26 cellular contexts compared by ENCODE assay signal in the genomic region with DNA sequence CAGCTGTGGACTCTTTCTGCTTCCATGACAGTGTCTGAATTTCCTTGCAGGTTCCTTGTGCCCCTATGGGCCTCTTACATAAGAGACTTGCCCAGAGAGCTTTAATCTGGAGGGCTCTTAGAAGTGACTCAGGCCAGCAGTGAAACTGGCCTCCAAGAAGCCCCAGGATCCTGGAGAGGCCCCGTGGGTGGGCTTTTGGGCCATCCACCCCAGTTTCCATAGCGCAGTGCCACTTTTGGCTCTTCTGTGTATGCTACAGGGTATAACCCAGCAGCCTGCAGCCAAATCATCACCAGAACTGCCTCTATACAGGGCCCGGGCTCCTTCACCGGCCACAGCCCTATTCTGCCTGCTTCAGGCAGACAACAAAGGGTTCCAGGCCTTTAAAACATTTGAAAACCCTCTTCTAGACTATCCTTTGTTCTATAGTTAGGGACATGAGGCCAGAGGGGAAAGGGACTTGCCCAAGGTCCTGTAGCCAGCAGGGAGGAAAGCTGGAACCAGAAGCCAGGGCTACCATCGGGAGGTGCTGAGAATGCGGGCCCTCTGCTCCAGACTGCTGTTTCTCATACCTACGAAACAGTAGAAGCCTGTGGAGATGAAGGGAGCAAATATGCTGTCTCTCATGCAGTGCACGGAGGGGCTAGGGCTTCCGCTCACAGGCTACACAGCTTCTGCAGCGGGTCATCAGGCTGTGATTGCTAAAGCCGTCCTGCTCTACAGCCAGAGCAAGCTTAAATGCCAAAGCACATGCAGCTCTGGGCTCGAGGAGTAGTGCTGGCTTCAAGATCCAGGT. TPM values are rescaled to one million over a fixed set of nuclear protein-coding genes. Genes with fewer than 3 reads are reported as not detected.
A peak's percentile ranks its signal among the peaks of the same experiment; 100 is the strongest.
DNase-seq lines count a peak whose midpoint lies in the region; ATAC-seq, FAIRE-seq and TF ChIP-seq lines count a peak whose summit lies in the region.
"Had no signal": no experiment of that assay in that cellular context is flagged by ENCODE, and none has a peak within 500 bp of the region (broad histone marks: within the 10 kb centered on the region; RNA-seq: fewer than 3 reads in every experiment).

No MANE protein-coding gene starts in this region.

- H3K9me3 Mint-ChIP-seq in MCF 10A (ENCODE audit: unreplicated experiment) = no peaks in the 10 kb centered on the region
- no peaks in the 10 kb centered on the region for H3K9me3 Mint-ChIP-seq in activated T-helper 2 cell treated with anti-CD3 and anti-CD28 coated beads, Interferon-gamma antibody, Interleukin-2, Interleukin-4, amounts not matched to agents 10 μg/mL and 5 μg/mL and 100 μg/mL, durations not matched to agents 14 hours and 24 hours and 36 hours
- H3K9me3 Mint-ChIP-seq: central memory CD8-positive, alpha-beta T cell; natural killer cell; WTC11 had no signal

- H3K36me3 ChIP-seq in breast epithelium (no peaks in the 10 kb centered on the region), esophagus squamous epithelium (peaks cover 0 to 10% (median 0%) of the 10 kb centered on the region in 3 donors), trophoblast cell (ENCODE audit: control insufficient read depth in 1 of 2, insufficient read depth in 2 of 2, low read length in 2 of 2) (peaks cover 23 to 25% of the 10 kb centered on the region in 2 experiments), thyroid gland (no peaks in the 10 kb centered on the region), pancreas (no peaks in the 10 kb centered on the region)

- H3K4me1 Mint-ChIP-seq in MCF 10A (ENCODE audit: insufficient read depth, unreplicated experiment) = peaks cover 17% of the 10 kb centered on the region
- H3K4me1 Mint-ChIP-seq in activated T-helper 2 cell treated with anti-CD3 and anti-CD28 coated beads, Interferon-gamma antibody, Interleukin-2, Interleukin-4, amounts not matched to agents 10 μg/mL and 5 μg/mL and 100 μg/mL, durations not matched to agents 14 hours and 24 hours and 36 hours (ENCODE audit: low read depth) = no peaks in the 10 kb centered on the region
- H3K4me1 Mint-ChIP-seq: central memory CD8-positive, alpha-beta T cell; natural killer cell; WTC11 had no signal

- ATAC-seq in pancreas = no peak
- ATAC-seq: natural killer cell, WTC11 had no signal

- WGBS in esophagus squamous epithelium, 2 donors = 91 to 92% methylated on average over 2 to 9 of the region's 12 CpGs
- WGBS in trophoblast cell (ENCODE audit: extremely low coverage, insufficient coverage, insufficient read length) = no CpG with 5 or more reads among the region's 12 CpGs
- 86 to 87% methylated on average over 10 to 12 of the region's 12 CpGs for WGBS in thyroid gland, 2 donors
- 92% methylated on average over 12 of the region's 12 CpGs for WGBS in pancreas, 2 donors

- no peaks in the 10 kb centered on the region for H3K27me3 Mint-ChIP-seq in MCF 10A (ENCODE audit: insufficient read depth, unreplicated experiment)
- peaks cover 4% of the 10 kb centered on the region for H3K27me3 Mint-ChIP-seq in activated T-helper 2 cell treated with anti-CD3 and anti-CD28 coated beads, Interferon-gamma antibody, Interleukin-2, Interleukin-4, amounts not matched to agents 10 μg/mL and 5 μg/mL and 100 μg/mL, durations not matched to agents 14 hours and 24 hours and 36 hours (ENCODE audit: low read depth)

- H2BK5ac ChIP-seq in trophoblast cell (ENCODE audit: low read depth, low read length, poor library complexity) = no peak overlapping the region

- H3K79me2 ChIP-seq in trophoblast cell (ENCODE audit: control insufficient read depth, insufficient read depth, low read length, poor library complexity) = peaks cover 8% of the 10 kb centered on the region

- H3K4me3 Mint-ChIP-seq in MCF 10A (ENCODE audit: unreplicated experiment) = no peak overlapping the region
- no peak overlapping the region for H3K4me3 Mint-ChIP-seq in activated T-helper 2 cell treated with anti-CD3 and anti-CD28 coated beads, Interferon-gamma antibody, Interleukin-2, Interleukin-4, amounts not matched to agents 10 μg/mL and 5 μg/mL and 100 μg/mL, durations not matched to agents 14 hours and 24 hours and 36 hours (ENCODE audit: low read depth)
- H3K4me3 Mint-ChIP-seq: central memory CD8-positive, alpha-beta T cell; natural killer cell; WTC11 had no signal

- H3K27ac ChIP-seq in breast epithelium = peak overlapping the region; percentile 81 to 83
- H3K27ac ChIP-seq in esophagus squamous epithelium = peak overlapping the region; percentile 29 to 87 (median 74)
- H3K27ac ChIP-seq in trophoblast cell (ENCODE audit: low read depth, low read length) = peak overlapping the region; percentile 48
- H3K27ac ChIP-seq in thyroid gland = peak overlapping the region in 2 of 3 donors; percentile 83
- H3K27ac ChIP-seq in pancreas = no peak overlapping the region
- H3K27ac ChIP-seq: 22Rv1, C4-2B, SJSA1 had no signal

- CTCF ChIA-PET in MCF 10A (lab: Yijun Ruan, JAX) = interaction anchor here (0.9 to 16.1 kb wide), 4 partner anchors 15 to 23 kb away, joined by 3 to 147 read pairs (median 4); no protein-coding TSS in a partner anchor

- no peak overlapping the region for H3K23ac ChIP-seq in trophoblast cell (ENCODE audit: low read length)

- FAIRE-seq in pancreas (lab: Jason Lieb, UNC) = no peak
- FAIRE-seq: RCC 7860 had no signal

- intact Hi-C loops in breast epithelium (cut with DNase I; ENCODE audit: low total_unique reads) = no loop called here
- intact Hi-C loops in MCF 10A (cut with micrococcal nuclease) = no loop called here
- intact Hi-C loops in esophagus squamous epithelium (cut with DNase I) = no loop called here
- intact Hi-C loops in thyroid gland (cut with DNase I) = no loop called here
- intact Hi-C loops in pancreas (cut with DNase I) = no loop called here
- intact Hi-C loops in activated T-helper 2 cell treated with anti-CD3 and anti-CD28 coated beads, Interferon-gamma antibody, Interleukin-2, Interleukin-4, amounts not matched to agents 10 μg/mL and 5 μg/mL and 100 μg/mL, durations not matched to agents 14 hours and 24 hours and 36 hours (cut with micrococcal nuclease) = no loop called here

- H4K91ac ChIP-seq in trophoblast cell (ENCODE audit: low read depth, low read length) = peak overlapping the region; percentile 11

- no peak for DNase-seq in breast epithelium (ENCODE audit: low spot score in 2 of 2)
- no peak for DNase-seq in MCF 10A (ENCODE audit: unreplicated experiment)
- no peak for DNase-seq in esophagus squamous epithelium (lab: John Stamatoyannopoulos, UW)
- peak; percentile 90 to 95 for DNase-seq in trophoblast cell
- DNase-seq in thyroid gland = no peak
- DNase-seq in pancreas = no peak
- DNase-seq in NCI-H2171 treated with DMSO at 0.1 percent for 48 hours (lab: John Stamatoyannopoulos, UW) = no peak
- no peak for DNase-seq in activated T-helper 2 cell treated with anti-CD3 and anti-CD28 coated beads, Interferon-gamma antibody, Interleukin-2, Interleukin-4, amounts not matched to agents 10 μg/mL and 5 μg/mL and 100 μg/mL, durations not matched to agents 14 hours and 24 hours and 36 hours (ENCODE audit: low spot score)
- DNase-seq: activated CD4-positive, alpha-beta T cell treated with anti-CD3 and anti-CD28 coated beads, Interleukin-2, amount 50 U/mL, for 1 hour; activated naive CD4-positive, alpha-beta T cell treated with anti-CD3 and anti-CD28 coated beads, Interleukin-2, amount 50 U/mL, for 16 hours; Caco-2; DMS79 treated with DMSO at 0.1 percent for 48 hours; KG1; kidney glomerular epithelial cell; MM.1S; natural killer cell; NCI-H2029 treated with DMSO at 0.1 percent for 48 hours; NCI-H2227 treated with DMSO at 0.1 percent for 48 hours; NCI-H69; stimulated activated CD4-positive, alpha-beta T cell treated with anti-CD3 and anti-CD28 coated beads, Interleukin-2, amount 100 ng/mL, for 48 hours had no signal

- no peak overlapping the region for H3K9ac ChIP-seq in trophoblast cell (ENCODE audit: low read length)

- H3K4ac ChIP-seq in trophoblast cell (ENCODE audit: low read depth, low read length) = peak overlapping the region; percentile 17

- no peak overlapping the region for H2AK5ac ChIP-seq in trophoblast cell (ENCODE audit: low read length)

- no TSS peak for BruUV-seq in MCF 10A (replicated peaks; lab: Mats Ljungman, UMichigan)

- H2BK120ac ChIP-seq in trophoblast cell (ENCODE audit: insufficient read depth, low read length, poor library complexity) = no peak overlapping the region

- no peak overlapping the region for H3K4me2 ChIP-seq in trophoblast cell (ENCODE audit: low read length)

- H3K9me3 ChIP-seq in breast epithelium = no peaks in the 10 kb centered on the region
- H3K9me3 ChIP-seq in esophagus squamous epithelium = no peaks in the 10 kb centered on the region
- H3K9me3 ChIP-seq in trophoblast cell (ENCODE audit: insufficient read depth, low read depth, low read length) = peaks cover 2% of the 10 kb centered on the region
- no peaks in the 10 kb centered on the region for H3K9me3 ChIP-seq in thyroid gland
- no peaks in the 10 kb centered on the region for H3K9me3 ChIP-seq in pancreas
- H3K9me3 ChIP-seq: Caco-2, SJSA1 had no signal

- no peak overlapping the region for H4K12ac ChIP-seq in trophoblast cell (ENCODE audit: low read depth, low read length)

- H3K4me3 ChIP-seq in breast epithelium (no peak overlapping the region), esophagus squamous epithelium (no peak overlapping the region), trophoblast cell (ENCODE audit: low read depth, low read length) (no peak overlapping the region), thyroid gland (replicated peaks in 1 of 3) (no peak overlapping the region), pancreas (no peak overlapping the region)
- H3K4me3 ChIP-seq: SJSA1 had no signal

- no peaks in the 10 kb centered on the region for H3K27me3 ChIP-seq in breast epithelium
- H3K27me3 ChIP-seq in esophagus squamous epithelium = no peaks in the 10 kb centered on the region
- H3K27me3 ChIP-seq in trophoblast cell (ENCODE audit: insufficient read depth, low read length) = no peaks in the 10 kb centered on the region
- no peaks in the 10 kb centered on the region for H3K27me3 ChIP-seq in thyroid gland
- H3K27me3 ChIP-seq in pancreas = no peaks in the 10 kb centered on the region
- H3K27me3 ChIP-seq: SJSA1 had no signal

- H3K18ac ChIP-seq in trophoblast cell (ENCODE audit: low read length) = peak overlapping the region; percentile 42

- peaks cover 3% of the 10 kb centered on the region for H3K79me1 ChIP-seq in trophoblast cell (ENCODE audit: low read length)

- peaks cover 10% of the 10 kb centered on the region for H3K36me3 Mint-ChIP-seq in MCF 10A (ENCODE audit: insufficient read depth, unreplicated experiment)
- H3K36me3 Mint-ChIP-seq in activated T-helper 2 cell treated with anti-CD3 and anti-CD28 coated beads, Interferon-gamma antibody, Interleukin-2, Interleukin-4, amounts not matched to agents 10 μg/mL and 5 μg/mL and 100 μg/mL, durations not matched to agents 14 hours and 24 hours and 36 hours (ENCODE audit: low read depth) = no peaks in the 10 kb centered on the region
- H3K36me3 Mint-ChIP-seq: natural killer cell, WTC11 had no signal

- H2BK12ac ChIP-seq in trophoblast cell (ENCODE audit: low read length) = no peak overlapping the region

- no peak overlapping the region for H3K14ac ChIP-seq in trophoblast cell (ENCODE audit: low read length)

- no peak overlapping the region for H2AFZ ChIP-seq in trophoblast cell (ENCODE audit: insufficient read depth, low read length, poor library complexity)

- peaks cover 9 to 12% of the 10 kb centered on the region in 2 donors for H3K4me1 ChIP-seq in breast epithelium
- peaks cover 6 to 69% (median 33%) of the 10 kb centered on the region in 3 donors for H3K4me1 ChIP-seq in esophagus squamous epithelium
- peaks cover 16 to 36% of the 10 kb centered on the region in 2 experiments for H3K4me1 ChIP-seq in trophoblast cell (ENCODE audit: control insufficient read depth in 1 of 2, insufficient read depth in 2 of 2, low read length in 2 of 2)
- peaks cover 29 to 35% of the 10 kb centered on the region in 2 donors for H3K4me1 ChIP-seq in thyroid gland
- peaks cover 0 to 14% (median 0%) of the 10 kb centered on the region in 3 donors for H3K4me1 ChIP-seq in pancreas

- POLR2A ChIA-PET in MCF 10A (lab: Yijun Ruan, JAX) = interaction anchor here (0.6 to 3.8 kb wide), 10 partner anchors 9 to 468 kb away, joined by 3 to 59 read pairs (median 7); no protein-coding TSS in a partner anchor

- H4K8ac ChIP-seq in trophoblast cell (ENCODE audit: low read depth, low read length) = peak overlapping the region; percentile 56

- TF ChIP-seq CTCF in breast epithelium (IDR thresholded peaks at IDR 0.05) (no peak), MCF 10A (IDR thresholded peaks at IDR 0.05; ENCODE audit: unreplicated experiment) (no peak), esophagus squamous epithelium (IDR thresholded peaks at IDR 0.05) (no peak), thyroid gland (IDR thresholded peaks at IDR 0.05) (no peak), pancreas (IDR thresholded peaks at IDR 0.05) (no peak)

- TF ChIP-seq POLR2A in breast epithelium (IDR thresholded peaks at IDR 0.05) (no peak), esophagus squamous epithelium (IDR thresholded peaks at IDR 0.05) (no peak), thyroid gland (IDR thresholded peaks at IDR 0.05) (no peak)

- no peak overlapping the region for H3K27ac Mint-ChIP-seq in MCF 10A (ENCODE audit: low read depth, unreplicated experiment)
- no peak overlapping the region for H3K27ac Mint-ChIP-seq in activated T-helper 2 cell treated with anti-CD3 and anti-CD28 coated beads, Interferon-gamma antibody, Interleukin-2, Interleukin-4, amounts not matched to agents 10 μg/mL and 5 μg/mL and 100 μg/mL, durations not matched to agents 14 hours and 24 hours and 36 hours
- H3K27ac Mint-ChIP-seq: natural killer cell, WTC11 had no signal

RNA-seq across cellular contexts. Expression of a gene that starts 18.0 kb away (rescaled TPM):
- 100 to 1,000 TPM in 1 of 3 donors, 10 to 100 TPM in 2; 35.3 to 118 (median 43.9) TPM for total RNA-seq in breast epithelium
- 34.1 and 42.3 TPM in 2 replicates for total RNA-seq in MCF 10A (2022)
- total RNA-seq in esophagus squamous epithelium = 10 to 100 TPM in 3 of 4 donors, 1 to 10 TPM in 1; 7.1 to 22.1 (median 13.8) TPM
- 40.1 and 41.6 TPM in 2 replicates for polyA plus RNA-seq in trophoblast cell (2013)
- 10 to 100 TPM; 13.7 to 27.1 (median 21.1) TPM for total RNA-seq in thyroid gland
- 10 to 100 TPM in 5 of 6 donors, 1 to 10 TPM in 1; 9.7 to 24.9 (median 12.9) TPM for total RNA-seq in pancreas
- 1 to 10 TPM; 4.2 to 4.3 TPM for polyA plus RNA-seq in pancreas
- total RNA-seq in activated T-helper 2 cell treated with anti-CD3 and anti-CD28 coated beads, Interferon-gamma antibody, Interleukin-2, Interleukin-4, amounts not matched to agents 10 μg/mL and 5 μg/mL and 100 μg/mL, durations not matched to agents 14 hours and 24 hours and 36 hours = 0.11 and 0.21 TPM in 2 replicates

Comparison
In these comparisons a context has a peak if more than half of its experiments do, and no peak if none do; other contexts are left out.
1. DNase-seq: peak in trophoblast cell (2 of 2); none in breast epithelium (0 of 2), MCF 10A (single experiment), esophagus squamous epithelium (single experiment), thyroid gland (0 of 2), pancreas (0 of 6), NCI-H2171 treated with DMSO at 0.1 percent for 48 hours (single experiment) and activated T-helper 2 cell treated with anti-CD3 and anti-CD28 coated beads, Interferon-gamma antibody, Interleukin-2, Interleukin-4, amounts not matched to agents 10 μg/mL and 5 μg/mL and 100 μg/mL, durations not matched to agents 14 hours and 24 hours and 36 hours (single experiment).
2. H3K27ac ChIP-seq: peak in breast epithelium (2 of 2), esophagus squamous epithelium (4 of 4), trophoblast cell (single experiment) and thyroid gland (2 of 3); none in pancreas (0 of 4).